1 cellular context compared by ENCODE assay signal in the genomic region with DNA sequence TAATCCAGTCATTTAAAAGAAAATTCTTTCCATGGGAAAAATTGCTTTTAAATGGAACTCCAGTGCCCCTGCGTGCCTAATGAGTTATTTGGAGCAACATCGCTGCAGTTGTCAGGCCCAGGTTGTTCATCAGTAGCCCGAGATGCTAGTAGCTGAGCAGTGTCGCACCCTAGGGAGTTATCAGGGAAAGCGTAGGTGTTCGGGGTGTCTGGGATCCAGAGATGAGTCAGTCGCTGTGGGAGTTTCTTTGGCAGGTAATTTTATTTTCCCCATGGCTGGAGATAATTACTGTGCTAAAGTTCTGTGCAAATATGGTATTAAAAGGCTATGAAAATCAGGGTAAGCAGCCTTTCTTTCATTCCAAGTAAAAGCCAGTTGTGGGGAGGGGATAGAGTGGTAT.
A peak's percentile ranks its signal among the peaks of the same experiment; 100 is the strongest.
TF ChIP-seq lines count a peak whose summit lies in the region.

No MANE protein-coding gene starts in this region.

TF ChIP-seq in K562, 482 proteins besides CTCF, POLR2A, EP300 and RAD21 (continued from another document and continues in another):
- TF ChIP-seq, protein P1, sequence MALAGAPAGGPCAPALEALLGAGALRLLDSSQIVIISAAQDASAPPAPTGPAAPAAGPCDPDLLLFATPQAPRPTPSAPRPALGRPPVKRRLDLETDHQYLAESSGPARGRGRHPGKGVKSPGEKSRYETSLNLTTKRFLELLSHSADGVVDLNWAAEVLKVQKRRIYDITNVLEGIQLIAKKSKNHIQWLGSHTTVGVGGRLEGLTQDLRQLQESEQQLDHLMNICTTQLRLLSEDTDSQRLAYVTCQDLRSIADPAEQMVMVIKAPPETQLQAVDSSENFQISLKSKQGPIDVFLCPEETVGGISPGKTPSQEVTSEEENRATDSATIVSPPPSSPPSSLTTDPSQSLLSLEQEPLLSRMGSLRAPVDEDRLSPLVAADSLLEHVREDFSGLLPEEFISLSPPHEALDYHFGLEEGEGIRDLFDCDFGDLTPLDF (CRISPR knock-in tag; IDR thresholded peaks at IDR 0.05): no peak
- no peak for TF ChIP-seq KLF6 (CRISPR knock-in tag; IDR thresholded peaks at IDR 0.05; ENCODE audit: borderline replicate concordance)
- TF ChIP-seq DEAF1 (CRISPR knock-in tag; IDR thresholded peaks at IDR 0.05): no peak
- TF ChIP-seq, protein P2, sequence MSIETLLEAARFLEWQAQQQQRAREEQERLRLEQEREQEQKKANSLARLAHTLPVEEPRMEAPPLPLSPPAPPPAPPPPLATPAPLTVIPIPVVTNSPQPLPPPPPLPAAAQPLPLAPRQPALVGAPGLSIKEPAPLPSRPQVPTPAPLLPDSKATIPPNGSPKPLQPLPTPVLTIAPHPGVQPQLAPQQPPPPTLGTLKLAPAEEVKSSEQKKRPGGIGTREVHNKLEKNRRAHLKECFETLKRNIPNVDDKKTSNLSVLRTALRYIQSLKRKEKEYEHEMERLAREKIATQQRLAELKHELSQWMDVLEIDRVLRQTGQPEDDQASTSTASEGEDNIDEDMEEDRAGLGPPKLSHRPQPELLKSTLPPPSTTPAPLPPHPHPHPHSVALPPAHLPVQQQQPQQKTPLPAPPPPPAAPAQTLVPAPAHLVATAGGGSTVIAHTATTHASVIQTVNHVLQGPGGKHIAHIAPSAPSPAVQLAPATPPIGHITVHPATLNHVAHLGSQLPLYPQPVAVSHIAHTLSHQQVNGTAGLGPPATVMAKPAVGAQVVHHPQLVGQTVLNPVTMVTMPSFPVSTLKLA (conservative IDR thresholded peaks at IDR 0.05): no peak
- no peak for TF ChIP-seq SIX5 (IDR thresholded peaks at IDR 0.05; ENCODE audit: borderline replicate concordance in 1 of 2, insufficient read depth in 1 of 2, low read depth in 1 of 2, low read length in 2 of 2)
- TF ChIP-seq ZBTB43 (CRISPR knock-in tag; IDR thresholded peaks at IDR 0.05): no peak
- TF ChIP-seq ZNF561 (CRISPR knock-in tag; conservative IDR thresholded peaks at IDR 0.05): no peak
- TF ChIP-seq NR1H2 (CRISPR knock-in tag; IDR thresholded peaks at IDR 0.05): no peak
- peak in 1 of 2 experiments; percentile 36; a peak in 1 of 4 replicates for TF ChIP-seq KDM1A (IDR thresholded peaks at IDR 0.05)
- TF ChIP-seq TCF3 (CRISPR knock-in tag; IDR thresholded peaks at IDR 0.05): peak; percentile 58
- TF ChIP-seq, protein P3, sequence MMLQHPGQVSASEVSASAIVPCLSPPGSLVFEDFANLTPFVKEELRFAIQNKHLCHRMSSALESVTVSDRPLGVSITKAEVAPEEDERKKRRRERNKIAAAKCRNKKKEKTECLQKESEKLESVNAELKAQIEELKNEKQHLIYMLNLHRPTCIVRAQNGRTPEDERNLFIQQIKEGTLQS (IDR thresholded peaks at IDR 0.05): peak; percentile 27; the same call in 1 of the 2 replicates
- TF ChIP-seq, protein P3 (CRISPR knock-in tag; conservative IDR thresholded peaks at IDR 0.05): no peak
- TF ChIP-seq ZNF780A (CRISPR knock-in tag; IDR thresholded peaks at IDR 0.05): no peak
- no peak for TF ChIP-seq HCFC1 (IDR thresholded peaks at IDR 0.05; ENCODE audit: low read depth, low read length)
- TF ChIP-seq ELF2 (CRISPR knock-in tag; IDR thresholded peaks at IDR 0.05): no peak
- TF ChIP-seq ATF6 (CRISPR knock-in tag; IDR thresholded peaks at IDR 0.05): no peak
- no peak for TF ChIP-seq CREBBP (IDR thresholded peaks at IDR 0.05; ENCODE audit: low read depth, low read length)
- TF ChIP-seq CHCHD3 (CRISPR knock-in tag; IDR thresholded peaks at IDR 0.05): no peak
- TF ChIP-seq, protein P4, sequence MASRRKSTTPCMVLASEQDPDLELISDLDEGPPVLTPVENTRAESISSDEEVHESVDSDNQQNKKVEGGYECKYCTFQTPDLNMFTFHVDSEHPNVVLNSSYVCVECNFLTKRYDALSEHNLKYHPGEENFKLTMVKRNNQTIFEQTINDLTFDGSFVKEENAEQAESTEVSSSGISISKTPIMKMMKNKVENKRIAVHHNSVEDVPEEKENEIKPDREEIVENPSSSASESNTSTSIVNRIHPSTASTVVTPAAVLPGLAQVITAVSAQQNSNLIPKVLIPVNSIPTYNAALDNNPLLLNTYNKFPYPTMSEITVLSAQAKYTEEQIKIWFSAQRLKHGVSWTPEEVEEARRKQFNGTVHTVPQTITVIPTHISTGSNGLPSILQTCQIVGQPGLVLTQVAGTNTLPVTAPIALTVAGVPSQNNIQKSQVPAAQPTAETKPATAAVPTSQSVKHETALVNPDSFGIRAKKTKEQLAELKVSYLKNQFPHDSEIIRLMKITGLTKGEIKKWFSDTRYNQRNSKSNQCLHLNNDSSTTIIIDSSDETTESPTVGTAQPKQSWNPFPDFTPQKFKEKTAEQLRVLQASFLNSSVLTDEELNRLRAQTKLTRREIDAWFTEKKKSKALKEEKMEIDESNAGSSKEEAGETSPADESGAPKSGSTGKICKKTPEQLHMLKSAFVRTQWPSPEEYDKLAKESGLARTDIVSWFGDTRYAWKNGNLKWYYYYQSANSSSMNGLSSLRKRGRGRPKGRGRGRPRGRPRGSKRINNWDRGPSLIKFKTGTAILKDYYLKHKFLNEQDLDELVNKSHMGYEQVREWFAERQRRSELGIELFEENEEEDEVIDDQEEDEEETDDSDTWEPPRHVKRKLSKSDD (conservative IDR thresholded peaks at IDR 0.05; ENCODE audit: low read length): no peak
- no peak for TF ChIP-seq POLR2AphosphoS2 (IDR thresholded peaks at IDR 0.05; ENCODE audit: low read length)
- no peak for TF ChIP-seq ZNF41 (CRISPR knock-in tag; conservative IDR thresholded peaks at IDR 0.05)
- no peak for TF ChIP-seq C11orf30 (IDR thresholded peaks at IDR 0.05; ENCODE audit: low read depth)
- no peak for TF ChIP-seq ZNF133 (CRISPR knock-in tag; IDR thresholded peaks at IDR 0.05)
- no peak for TF ChIP-seq GABPB1 (CRISPR knock-in tag; IDR thresholded peaks at IDR 0.05)
- peak; percentile 27; the same call in 1 of the 2 replicates for TF ChIP-seq POLR2AphosphoS5 (IDR thresholded peaks at IDR 0.05; ENCODE audit: control insufficient read depth, insufficient read depth, low read depth, low read length)
- TF ChIP-seq, protein P5, sequence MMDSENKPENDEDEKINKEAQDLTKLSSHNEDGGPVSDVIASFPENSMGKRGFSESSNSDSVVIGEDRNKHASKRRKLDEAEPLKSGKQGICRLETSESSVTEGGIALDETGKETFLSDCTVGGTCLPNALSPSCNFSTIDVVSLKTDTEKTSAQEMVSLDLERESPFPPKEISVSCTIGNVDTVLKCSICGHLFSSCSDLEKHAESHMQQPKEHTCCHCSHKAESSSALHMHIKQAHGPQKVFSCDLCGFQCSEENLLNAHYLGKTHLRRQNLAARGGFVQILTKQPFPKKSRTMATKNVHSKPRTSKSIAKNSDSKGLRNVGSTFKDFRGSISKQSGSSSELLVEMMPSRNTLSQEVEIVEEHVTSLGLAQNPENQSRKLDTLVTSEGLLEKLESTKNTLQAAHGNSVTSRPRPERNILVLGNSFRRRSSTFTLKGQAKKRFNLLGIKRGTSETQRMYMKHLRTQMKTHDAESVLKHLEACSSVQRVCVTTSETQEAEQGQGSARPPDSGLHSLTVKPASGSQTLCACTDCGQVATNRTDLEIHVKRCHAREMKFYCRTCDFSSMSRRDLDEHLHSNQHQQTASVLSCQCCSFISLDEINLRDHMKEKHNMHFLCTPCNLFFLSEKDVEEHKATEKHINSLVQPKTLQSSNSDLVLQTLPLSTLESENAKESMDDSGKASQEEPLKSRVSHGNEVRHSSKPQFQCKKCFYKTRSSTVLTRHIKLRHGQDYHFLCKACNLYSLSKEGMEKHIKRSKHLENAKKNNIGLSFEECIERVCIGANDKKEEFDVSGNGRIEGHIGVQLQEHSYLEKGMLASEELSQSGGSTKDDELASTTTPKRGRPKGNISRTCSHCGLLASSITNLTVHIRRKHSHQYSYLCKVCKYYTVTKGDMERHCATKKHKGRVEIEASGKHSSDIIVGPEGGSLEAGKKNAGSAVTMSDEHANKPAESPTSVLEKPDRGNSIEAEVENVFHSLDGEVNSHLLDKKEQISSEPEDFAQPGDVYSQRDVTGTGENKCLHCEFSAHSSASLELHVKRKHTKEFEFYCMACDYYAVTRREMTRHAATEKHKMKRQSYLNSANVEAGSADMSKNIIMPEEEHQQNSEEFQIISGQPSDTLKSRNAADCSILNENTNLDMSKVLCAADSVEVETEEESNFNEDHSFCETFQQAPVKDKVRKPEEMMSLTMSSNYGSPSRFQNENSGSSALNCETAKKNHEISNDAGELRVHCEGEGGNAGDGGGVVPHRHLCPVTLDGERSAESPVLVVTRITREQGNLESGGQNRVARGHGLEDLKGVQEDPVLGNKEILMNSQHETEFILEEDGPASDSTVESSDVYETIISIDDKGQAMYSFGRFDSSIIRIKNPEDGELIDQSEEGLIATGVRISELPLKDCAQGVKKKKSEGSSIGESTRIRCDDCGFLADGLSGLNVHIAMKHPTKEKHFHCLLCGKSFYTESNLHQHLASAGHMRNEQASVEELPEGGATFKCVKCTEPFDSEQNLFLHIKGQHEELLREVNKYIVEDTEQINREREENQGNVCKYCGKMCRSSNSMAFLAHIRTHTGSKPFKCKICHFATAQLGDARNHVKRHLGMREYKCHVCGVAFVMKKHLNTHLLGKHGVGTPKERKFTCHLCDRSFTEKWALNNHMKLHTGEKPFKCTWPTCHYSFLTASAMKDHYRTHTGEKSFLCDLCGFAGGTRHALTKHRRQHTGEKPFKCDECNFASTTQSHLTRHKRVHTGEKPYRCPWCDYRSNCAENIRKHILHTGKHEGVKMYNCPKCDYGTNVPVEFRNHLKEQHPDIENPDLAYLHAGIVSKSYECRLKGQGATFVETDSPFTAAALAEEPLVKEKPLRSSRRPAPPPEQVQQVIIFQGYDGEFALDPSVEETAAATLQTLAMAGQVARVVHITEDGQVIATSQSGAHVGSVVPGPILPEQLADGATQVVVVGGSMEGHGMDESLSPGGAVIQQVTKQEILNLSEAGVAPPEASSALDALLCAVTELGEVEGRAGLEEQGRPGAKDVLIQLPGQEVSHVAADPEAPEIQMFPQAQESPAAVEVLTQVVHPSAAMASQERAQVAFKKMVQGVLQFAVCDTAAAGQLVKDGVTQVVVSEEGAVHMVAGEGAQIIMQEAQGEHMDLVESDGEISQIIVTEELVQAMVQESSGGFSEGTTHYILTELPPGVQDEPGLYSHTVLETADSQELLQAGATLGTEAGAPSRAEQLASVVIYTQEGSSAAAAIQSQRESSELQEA (IDR thresholded peaks at IDR 0.05; ENCODE audit: low read depth): no peak
- TF ChIP-seq, protein P6, sequence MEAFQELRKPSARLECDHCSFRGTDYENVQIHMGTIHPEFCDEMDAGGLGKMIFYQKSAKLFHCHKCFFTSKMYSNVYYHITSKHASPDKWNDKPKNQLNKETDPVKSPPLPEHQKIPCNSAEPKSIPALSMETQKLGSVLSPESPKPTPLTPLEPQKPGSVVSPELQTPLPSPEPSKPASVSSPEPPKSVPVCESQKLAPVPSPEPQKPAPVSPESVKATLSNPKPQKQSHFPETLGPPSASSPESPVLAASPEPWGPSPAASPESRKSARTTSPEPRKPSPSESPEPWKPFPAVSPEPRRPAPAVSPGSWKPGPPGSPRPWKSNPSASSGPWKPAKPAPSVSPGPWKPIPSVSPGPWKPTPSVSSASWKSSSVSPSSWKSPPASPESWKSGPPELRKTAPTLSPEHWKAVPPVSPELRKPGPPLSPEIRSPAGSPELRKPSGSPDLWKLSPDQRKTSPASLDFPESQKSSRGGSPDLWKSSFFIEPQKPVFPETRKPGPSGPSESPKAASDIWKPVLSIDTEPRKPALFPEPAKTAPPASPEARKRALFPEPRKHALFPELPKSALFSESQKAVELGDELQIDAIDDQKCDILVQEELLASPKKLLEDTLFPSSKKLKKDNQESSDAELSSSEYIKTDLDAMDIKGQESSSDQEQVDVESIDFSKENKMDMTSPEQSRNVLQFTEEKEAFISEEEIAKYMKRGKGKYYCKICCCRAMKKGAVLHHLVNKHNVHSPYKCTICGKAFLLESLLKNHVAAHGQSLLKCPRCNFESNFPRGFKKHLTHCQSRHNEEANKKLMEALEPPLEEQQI (IDR thresholded peaks at IDR 0.05): no peak
- no peak for TF ChIP-seq MCM5 (IDR thresholded peaks at IDR 0.05; ENCODE audit: low read depth)
- TF ChIP-seq HSF4 (CRISPR knock-in tag; IDR thresholded peaks at IDR 0.05; ENCODE audit: borderline replicate concordance): no peak
- peak; percentile 41; the same call in 1 of the 2 replicates for TF ChIP-seq SMARCA4 (IDR thresholded peaks at IDR 0.05)
- TF ChIP-seq CBX3 (IDR thresholded peaks at IDR 0.05; ENCODE audit: borderline replicate concordance in 1 of 2, low read length in 2 of 2): no peak
- peak; percentile 45; the same call in 1 of the 2 replicates for TF ChIP-seq CREM (IDR thresholded peaks at IDR 0.05; ENCODE audit: low read depth)
- TF ChIP-seq ZNF507 (tag; conservative IDR thresholded peaks at IDR 0.05): no peak
- no peak for TF ChIP-seq HNRNPK (IDR thresholded peaks at IDR 0.05; ENCODE audit: low read depth, low read length, poor library complexity, severe bottlenecking)
- no peak; the same call in 1 of the 2 replicates for TF ChIP-seq TAL1 (IDR thresholded peaks at IDR 0.05)
